ENCODE assay signal across 10 cellular contexts in the genomic region with DNA sequence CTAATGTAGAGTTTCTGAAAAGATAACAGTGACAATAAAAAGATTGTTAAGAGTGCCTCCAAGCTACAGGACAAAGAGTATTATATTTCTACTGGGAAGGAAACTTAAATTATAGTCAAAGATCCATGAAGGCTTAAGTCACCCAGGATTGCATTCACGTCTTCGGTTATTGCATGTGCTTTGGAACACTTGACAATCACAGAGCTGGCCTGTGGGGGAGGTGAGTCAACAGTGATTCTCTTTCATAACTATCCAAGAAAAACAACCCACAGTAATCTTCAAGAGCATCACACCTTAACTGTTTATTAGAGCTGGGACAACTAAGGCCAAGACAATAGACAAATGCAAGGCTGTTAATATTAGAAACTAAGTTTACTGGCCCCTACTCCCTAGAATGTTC. TPM values are rescaled to one million over a fixed set of nuclear protein-coding genes. Genes with fewer than 3 reads are reported as not detected.
DNase-seq lines count a peak whose midpoint lies in the region; ATAC-seq, FAIRE-seq and TF ChIP-seq lines count a peak whose summit lies in the region.
"Had no signal": no experiment of that assay in that cellular context is flagged by ENCODE, and none has a peak within 500 bp of the region (broad histone marks: within the 10 kb centered on the region; RNA-seq: fewer than 3 reads in every experiment).

No MANE protein-coding gene starts in this region.

- in situ Hi-C loops in astrocyte of the cerebellum (cut with HindIII; ENCODE audit: low sequenced_read_pairs): no loop called here

- peak; percentile 56 for ATAC-seq in left colon
- no peak for ATAC-seq in GM21619 (IDR thresholded peaks at IDR 0.05; ENCODE audit: unreplicated experiment)
- ATAC-seq: naive thymus-derived CD4-positive, alpha-beta T cell had no signal

- peaks cover 0 to 7% (median 4%) of the 10 kb centered on the region in 8 donors for H3K9me3 Mint-ChIP-seq in CD4-positive, alpha-beta memory T cell

- H3K9me3 ChIP-seq in CD4-positive, alpha-beta memory T cell (ENCODE audit: control insufficient read depth in 1 of 2, low read length in 2 of 2): no peaks in the 10 kb centered on the region

- H3K27ac Mint-ChIP-seq in CD4-positive, alpha-beta memory T cell: no peak overlapping the region
- H3K27ac Mint-ChIP-seq: naive thymus-derived CD4-positive, alpha-beta T cell had no signal

- no peak for TF ChIP-seq CTCF in astrocyte of the cerebellum (IDR thresholded peaks at IDR 0.05; ENCODE audit: low read depth, low read length, missing control alignments)

- CTCF ChIA-PET in CD4-positive, alpha-beta memory T cell (lab: Charles Lee; ENCODE audit: partially characterized antibody): no interaction called here

- peak; percentile 26 for DNase-seq in NCI-H510A treated with DMSO at 0.1 percent for 48 hours (lab: John Stamatoyannopoulos, UW)
- DNase-seq in NCI-H510A (lab: John Stamatoyannopoulos, UW): no peak
- peak; percentile 80 for DNase-seq in astrocyte of the cerebellum (ENCODE audit: low read depth)
- no peak for DNase-seq in left colon
- DNase-seq in urothelium cell line (ENCODE audit: low spot score): peak; percentile 63
- DNase-seq in CD4-positive, alpha-beta memory T cell: no peak
- DNase-seq in HuH-7.5 (ENCODE audit: low spot score): no peak
- DNase-seq: naive thymus-derived CD4-positive, alpha-beta T cell; NCI-H2171 treated with DMSO at 0.1 percent for 48 hours had no signal

- H3K36me3 ChIP-seq in CD4-positive, alpha-beta memory T cell (ENCODE audit: insufficient read depth, low read length): no peaks in the 10 kb centered on the region

- no peaks in the 10 kb centered on the region for H3K4me1 ChIP-seq in CD4-positive, alpha-beta memory T cell (ENCODE audit: insufficient read depth, low read length)

- H3K36me3 Mint-ChIP-seq in CD4-positive, alpha-beta memory T cell: peaks cover 0 to 4% of the 10 kb centered on the region in 2 donors

- intact Hi-C loops in left colon (cut with DNase I, micrococcal nuclease): no loop called here
- intact Hi-C loops in CD4-positive, alpha-beta memory T cell (cut with micrococcal nuclease): no loop called here

- H3K4me1 Mint-ChIP-seq in CD4-positive, alpha-beta memory T cell: no peaks in the 10 kb centered on the region
- H3K4me1 Mint-ChIP-seq: naive thymus-derived CD4-positive, alpha-beta T cell had no signal

- no peak overlapping the region for H3K4me3 ChIP-seq in astrocyte of the cerebellum (ENCODE audit: low read depth, low read length)
- no peak overlapping the region for H3K4me3 ChIP-seq in CD4-positive, alpha-beta memory T cell (ENCODE audit: low read length in 2 of 2)

- no peak overlapping the region for H3K4me3 Mint-ChIP-seq in CD4-positive, alpha-beta memory T cell
- H3K4me3 Mint-ChIP-seq: naive thymus-derived CD4-positive, alpha-beta T cell had no signal

- no peaks in the 10 kb centered on the region for H3K27me3 Mint-ChIP-seq in CD4-positive, alpha-beta memory T cell
- H3K27me3 Mint-ChIP-seq: naive thymus-derived CD4-positive, alpha-beta T cell had no signal

- H3K27me3 ChIP-seq in CD4-positive, alpha-beta memory T cell (ENCODE audit: insufficient read depth, low read length): no peaks in the 10 kb centered on the region

- POLR2A ChIA-PET in CD4-positive, alpha-beta memory T cell (lab: Charles Lee; ENCODE audit: partially characterized antibody): no interaction called here

- no peak for FAIRE-seq in urothelium cell line (lab: Jason Lieb, UNC)

- no peak overlapping the region for H3K27ac ChIP-seq in CD4-positive, alpha-beta memory T cell (ENCODE audit: low read depth, low read length)

RNA-seq across cellular contexts. Expression of a gene that starts 40.3 kb away (rescaled TPM):
- total RNA-seq in left colon: 10 to 100 TPM in 1 of 2 donors, 1 to 10 TPM in 1; 3.8 to 14.3 TPM
- total RNA-seq in CD4-positive, alpha-beta memory T cell: under 1 TPM in 1 of 2 experiments, not detected in 1; 0.29 TPM
- not detected for polyA plus RNA-seq in CD4-positive, alpha-beta memory T cell
- polyA plus RNA-seq: naive thymus-derived CD4-positive, alpha-beta T cell had no signal

Comparison
In these comparisons a context has a peak if more than half of its experiments do, and no peak if none do; other contexts are left out.
1. DNase-seq: peak in NCI-H510A treated with DMSO at 0.1 percent for 48 hours (single experiment), astrocyte of the cerebellum (single experiment) and urothelium cell line (single experiment); none in NCI-H510A (single experiment), left colon (0 of 2), CD4-positive, alpha-beta memory T cell (0 of 5) and HuH-7.5 (single experiment).